Comparison of ENCODE assay signal across 1 cellular context in the genomic region with DNA sequence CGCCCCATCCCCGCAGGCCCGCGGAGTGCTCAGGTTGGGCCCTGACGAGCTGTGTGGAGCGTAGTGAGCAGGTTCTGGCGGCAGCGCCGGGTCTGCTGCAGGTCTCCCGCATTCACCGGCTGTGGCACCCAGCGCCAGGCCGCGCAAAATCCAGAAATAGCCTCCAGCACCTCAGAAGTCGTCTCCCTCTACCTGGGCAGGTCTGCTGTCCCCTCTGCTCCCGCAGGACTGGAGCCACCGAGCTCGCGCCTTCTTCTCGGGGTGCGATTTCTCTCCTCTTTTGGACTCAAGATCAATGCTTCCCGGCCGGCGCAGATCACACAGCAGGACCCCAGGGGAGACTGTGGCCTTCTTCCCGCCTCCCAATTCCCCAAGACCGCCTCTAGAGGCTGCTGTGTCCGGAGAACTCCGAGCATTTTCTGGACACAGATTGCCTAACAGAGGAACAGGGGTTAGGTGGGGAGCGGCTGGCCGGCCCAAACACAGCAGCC.
TF ChIP-seq lines count a peak whose summit lies in the region.

No MANE protein-coding gene starts in this region.

TF ChIP-seq in K562, 482 proteins besides CTCF, POLR2A, EP300 and RAD21:
- TF ChIP-seq ZBED1 (IDR thresholded peaks at IDR 0.05) = no peak
- TF ChIP-seq, protein P1, sequence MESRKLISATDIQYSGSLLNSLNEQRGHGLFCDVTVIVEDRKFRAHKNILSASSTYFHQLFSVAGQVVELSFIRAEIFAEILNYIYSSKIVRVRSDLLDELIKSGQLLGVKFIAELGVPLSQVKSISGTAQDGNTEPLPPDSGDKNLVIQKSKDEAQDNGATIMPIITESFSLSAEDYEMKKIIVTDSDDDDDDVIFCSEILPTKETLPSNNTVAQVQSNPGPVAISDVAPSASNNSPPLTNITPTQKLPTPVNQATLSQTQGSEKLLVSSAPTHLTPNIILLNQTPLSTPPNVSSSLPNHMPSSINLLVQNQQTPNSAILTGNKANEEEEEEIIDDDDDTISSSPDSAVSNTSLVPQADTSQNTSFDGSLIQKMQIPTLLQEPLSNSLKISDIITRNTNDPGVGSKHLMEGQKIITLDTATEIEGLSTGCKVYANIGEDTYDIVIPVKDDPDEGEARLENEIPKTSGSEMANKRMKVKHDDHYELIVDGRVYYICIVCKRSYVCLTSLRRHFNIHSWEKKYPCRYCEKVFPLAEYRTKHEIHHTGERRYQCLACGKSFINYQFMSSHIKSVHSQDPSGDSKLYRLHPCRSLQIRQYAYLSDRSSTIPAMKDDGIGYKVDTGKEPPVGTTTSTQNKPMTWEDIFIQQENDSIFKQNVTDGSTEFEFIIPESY (CRISPR knock-in tag; IDR thresholded peaks at IDR 0.05) = peak; percentile 63; the same call in 1 of the 2 replicates
TF ChIP-seq in K562: peak in this region for 1.
